In the genomic region with DNA sequence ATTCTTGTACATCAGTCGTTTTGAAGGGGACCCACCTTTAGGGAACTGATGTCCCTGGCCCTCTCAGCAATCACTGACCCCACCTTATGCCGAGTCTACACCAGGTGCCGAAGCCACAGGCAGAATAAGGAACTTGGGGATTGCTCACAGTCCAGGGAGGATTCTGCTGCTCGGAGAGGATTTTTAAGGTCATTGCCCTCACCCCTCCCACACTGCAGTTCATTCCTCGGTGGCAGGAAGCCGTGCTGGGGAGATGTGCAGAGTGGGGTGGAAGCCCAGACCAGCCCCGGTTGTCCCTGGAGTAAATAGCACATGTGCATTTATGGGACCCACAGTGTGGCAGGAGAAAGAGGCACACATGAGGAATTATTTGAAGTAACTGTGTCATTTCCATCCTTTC, we compare ENCODE assay signal across 22 cellular contexts. TPM values are rescaled to one million over a fixed set of nuclear protein-coding genes. Genes with fewer than 3 reads are reported as not detected.
DNase-seq lines count a peak whose midpoint lies in the region; ATAC-seq and TF ChIP-seq lines count a peak whose summit lies in the region.
"Had no signal": no experiment of that assay in that cellular context is flagged by ENCODE, and none has a peak within 500 bp of the region (broad histone marks: within the 10 kb centered on the region; RNA-seq: fewer than 3 reads in every experiment).

No MANE protein-coding gene starts in this region.

- H3K4me3 ChIP-seq in breast epithelium: no peak overlapping the region
- no peak overlapping the region for H3K4me3 ChIP-seq in mesendoderm (ENCODE audit: low read length)
- no peak overlapping the region for H3K4me3 ChIP-seq in colonic mucosa
- H3K4me3 ChIP-seq: stomach had no signal

- H3K36me3 ChIP-seq in breast epithelium: no peaks in the 10 kb centered on the region
- H3K36me3 ChIP-seq in mesendoderm (ENCODE audit: control insufficient read depth, insufficient read depth, low read length): no peaks in the 10 kb centered on the region
- H3K36me3 ChIP-seq in colonic mucosa: no peaks in the 10 kb centered on the region
- H3K36me3 ChIP-seq: stomach had no signal

- CTCF ChIA-PET in MCF 10A (lab: Yijun Ruan, JAX): interaction anchor here (0.7 kb wide), 1 partner anchor 896 kb away, joined by 3 read pairs; no protein-coding TSS in a partner anchor

- H3K4me2 ChIP-seq in mesendoderm (ENCODE audit: low read length): no peak overlapping the region

- ATAC-seq in GM21717 (IDR thresholded peaks at IDR 0.05; ENCODE audit: unreplicated experiment): no peak
- ATAC-seq: activated CD4-positive, CD25-positive, alpha-beta regulatory T cell treated with anti-CD3 and anti-CD28 coated beads, Interleukin-2, amount 50 U/mL, for 24 hours had no signal

- no peak overlapping the region for H2AK5ac ChIP-seq in mesendoderm (ENCODE audit: low read length)

- H3K36me3 Mint-ChIP-seq in MCF 10A (ENCODE audit: insufficient read depth, unreplicated experiment): no peaks in the 10 kb centered on the region
- H3K36me3 Mint-ChIP-seq: activated naive CD4-positive, alpha-beta T cell treated with anti-CD3 and anti-CD28 coated beads, Interleukin-2, amount 50 U/mL, for 24 hours; brain; memory B cell had no signal

- no peaks in the 10 kb centered on the region for H3K9me3 ChIP-seq in breast epithelium
- no peaks in the 10 kb centered on the region for H3K9me3 ChIP-seq in colonic mucosa
- H3K9me3 ChIP-seq: stomach had no signal

- H4K5ac ChIP-seq in mesendoderm (ENCODE audit: low read length): no peak overlapping the region

- no peak overlapping the region for H3K4me3 Mint-ChIP-seq in MCF 10A (ENCODE audit: unreplicated experiment)
- H3K4me3 Mint-ChIP-seq: activated naive CD4-positive, alpha-beta T cell treated with anti-CD3 and anti-CD28 coated beads, Interleukin-2, amount 50 U/mL, for 24 hours; brain; dendritic cell treated with granulocyte-macrophage colony-stimulating factor and Interleukin-4, amounts not matched to agents 40 ng/mL and 50 ng/mL, for 4 days; memory B cell; nephron progenitor cell had no signal

- H3K79me1 ChIP-seq in mesendoderm (ENCODE audit: low read length): no peaks in the 10 kb centered on the region

- H3K4me1 ChIP-seq in breast epithelium: peaks cover 0 to 4% of the 10 kb centered on the region in 2 donors
- H3K4me1 ChIP-seq in mesendoderm (ENCODE audit: control insufficient read depth, low read depth, low read length): peaks cover 15% of the 10 kb centered on the region
- peaks cover 3% of the 10 kb centered on the region for H3K4me1 ChIP-seq in colonic mucosa

- no peak overlapping the region for H2BK15ac ChIP-seq in mesendoderm (replicated peaks; ENCODE audit: low read depth)

- no peak overlapping the region for H3K23ac ChIP-seq in mesendoderm (ENCODE audit: low read length)

- H3K27ac ChIP-seq in breast epithelium: peak overlapping the region; percentile 58 to 68
- no peak overlapping the region for H3K27ac ChIP-seq in mesendoderm (ENCODE audit: low read depth, low read length)
- no peak overlapping the region for H3K27ac ChIP-seq in colonic mucosa
- H3K27ac ChIP-seq: stomach had no signal

- POLR2A ChIA-PET in MCF 10A (lab: Yijun Ruan, JAX): interaction anchor here (0.9 kb wide), 1 partner anchor 123 kb away, joined by 3 read pairs; no protein-coding TSS in a partner anchor

- TF ChIP-seq CTCF in breast epithelium (IDR thresholded peaks at IDR 0.05) (no peak), MCF 10A (IDR thresholded peaks at IDR 0.05; ENCODE audit: unreplicated experiment) (no peak), colonic mucosa (IDR thresholded peaks at IDR 0.05) (no peak)

- no peaks in the 10 kb centered on the region for H3K79me2 ChIP-seq in mesendoderm (ENCODE audit: control insufficient read depth, insufficient read depth, low read length)

- no peak overlapping the region for H3K9ac ChIP-seq in mesendoderm (ENCODE audit: low read length)
- H3K9ac ChIP-seq in colonic mucosa (ENCODE audit: low read depth in 2 of 2, low read length in 2 of 2): peak overlapping the region in 1 of 2 donors; percentile 53

- no peaks in the 10 kb centered on the region for H3K27me3 ChIP-seq in breast epithelium
- H3K27me3 ChIP-seq in mesendoderm (ENCODE audit: insufficient read depth, low read length, poor library complexity): no peaks in the 10 kb centered on the region
- no peaks in the 10 kb centered on the region for H3K27me3 ChIP-seq in colonic mucosa
- H3K27me3 ChIP-seq: stomach had no signal

- H3K4ac ChIP-seq in mesendoderm (ENCODE audit: low read depth, low read length): no peak overlapping the region

- TF ChIP-seq POLR2A in breast epithelium (IDR thresholded peaks at IDR 0.05): no peak

- H3K4me1 Mint-ChIP-seq in MCF 10A (ENCODE audit: insufficient read depth, unreplicated experiment): no peaks in the 10 kb centered on the region
- H3K4me1 Mint-ChIP-seq: memory B cell had no signal

- peak overlapping the region; percentile 31 for H3K56ac ChIP-seq in mesendoderm (ENCODE audit: low read length)

- H3K27ac Mint-ChIP-seq in MCF 10A (ENCODE audit: low read depth, unreplicated experiment): no peak overlapping the region
- H3K27ac Mint-ChIP-seq: activated naive CD4-positive, alpha-beta T cell treated with anti-CD3 and anti-CD28 coated beads, Interleukin-2, amount 50 U/mL, for 24 hours; dendritic cell treated with granulocyte-macrophage colony-stimulating factor and Interleukin-4, amounts not matched to agents 40 ng/mL and 50 ng/mL, for 4 days; memory B cell; nephron progenitor cell had no signal

- H3K27me3 Mint-ChIP-seq in MCF 10A (ENCODE audit: insufficient read depth, unreplicated experiment): no peaks in the 10 kb centered on the region
- H3K27me3 Mint-ChIP-seq: activated naive CD4-positive, alpha-beta T cell treated with anti-CD3 and anti-CD28 coated beads, Interleukin-2, amount 50 U/mL, for 24 hours had no signal

- H2BK120ac ChIP-seq in mesendoderm (ENCODE audit: low read depth, low read length): no peak overlapping the region

- peak overlapping the region; percentile 17 for H2BK5ac ChIP-seq in mesendoderm (ENCODE audit: low read length)

- no CpG with 5 or more reads among the region's 7 CpGs for WGBS in mesendoderm (ENCODE audit: extremely low coverage, insufficient coverage, low lambda C conversion rate)

- intact Hi-C loops in breast epithelium (cut with DNase I; ENCODE audit: low total_unique reads) (no loop called here), MCF 10A (cut with micrococcal nuclease) (no loop called here), colonic mucosa (cut with DNase I) (no loop called here)

- DNase-seq in breast epithelium (ENCODE audit: low spot score in 2 of 2) (no peak), MCF 10A (ENCODE audit: unreplicated experiment) (no peak), amniotic epithelial cell (ENCODE audit: low read depth) (peak; percentile 31), mesendoderm (no peak), colonic mucosa (no peak), AG20443 (ENCODE audit: low spot score) (no peak), NCI-H2196 treated with DMSO at 0.1 percent for 48 hours (lab: John Stamatoyannopoulos, UW; ENCODE audit: unreplicated experiment) (no peak)
- DNase-seq: ACHN; activated CD8-positive, alpha-beta memory T cell treated with anti-CD3 and anti-CD28 coated beads, Interleukin-2, amount 50 U/mL, for 4 hours; erythroblast; glutamatergic neuron; NCI-H1694; NCI-H446 treated with DMSO at 0.1 percent for 48 hours; nephron progenitor cell; SHP77; stomach had no signal

- H3K9me3 Mint-ChIP-seq in MCF 10A (ENCODE audit: unreplicated experiment): no peaks in the 10 kb centered on the region
- H3K9me3 Mint-ChIP-seq: activated naive CD4-positive, alpha-beta T cell treated with anti-CD3 and anti-CD28 coated beads, Interleukin-2, amount 50 U/mL, for 24 hours; brain; dendritic cell treated with granulocyte-macrophage colony-stimulating factor and Interleukin-4, amounts not matched to agents 40 ng/mL and 50 ng/mL, for 4 days; memory B cell; nephron progenitor cell had no signal

- BruUV-seq in MCF 10A (replicated peaks; lab: Mats Ljungman, UMichigan): no TSS peak

- H3K18ac ChIP-seq in mesendoderm (ENCODE audit: low read length): no peak overlapping the region

- H4K8ac ChIP-seq in mesendoderm (ENCODE audit: low read depth, low read length): no peak overlapping the region

RNA-seq across cellular contexts. Expression of a gene that starts 50.4 kb away (rescaled TPM):
- total RNA-seq in breast epithelium: 10 to 100 TPM in 1 of 3 donors, 1 to 10 TPM in 2; 5.6 to 11.9 (median 8.8) TPM
- total RNA-seq in MCF 10A (2022): 0.91 and 1.8 TPM in 2 replicates
- polyA plus RNA-seq in mesendoderm (2013, experiment 1 of 2): 0.31 TPM
- polyA plus RNA-seq in mesendoderm (2013, experiment 2 of 2): 0.25 TPM
- total RNA-seq in colonic mucosa: 1 to 10 TPM; 1.3 to 3.0 TPM

Comparison
In these comparisons a context has a peak if more than half of its experiments do, and no peak if none do; other contexts are left out.
1. H3K27ac ChIP-seq: peak in breast epithelium (2 of 2); none in mesendoderm (single experiment) and colonic mucosa (single experiment).